ENCODE assay signal across 8 cellular contexts in the genomic region with DNA sequence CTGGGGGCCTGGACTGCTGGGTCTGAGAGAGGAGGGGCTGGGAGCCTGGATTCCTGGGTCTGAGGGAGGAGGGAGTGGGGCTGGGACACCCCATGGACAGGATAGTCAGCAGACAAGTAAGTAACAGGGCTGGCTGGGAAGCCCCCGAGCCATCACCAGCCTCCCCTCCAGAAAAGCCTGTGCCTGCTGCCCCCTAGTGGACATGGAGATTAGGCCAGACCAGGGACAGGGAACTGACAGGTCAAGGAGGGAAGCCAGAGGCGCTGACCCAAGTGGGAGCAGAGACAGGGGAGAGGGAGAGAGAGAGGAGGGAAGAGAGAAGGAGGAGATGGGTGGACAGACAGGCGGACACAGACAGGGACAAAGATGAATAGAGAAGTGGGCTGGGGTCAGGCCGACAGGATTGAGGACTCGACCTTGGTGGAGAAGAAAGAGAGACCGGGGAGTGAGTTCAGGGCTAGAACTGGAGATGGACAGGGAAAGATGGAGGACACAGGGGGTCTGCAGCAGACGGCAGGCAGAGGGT. TPM values are rescaled to one million over a fixed set of nuclear protein-coding genes. Genes with fewer than 3 reads are reported as not detected.
DNase-seq lines count a peak whose midpoint lies in the region; ATAC-seq and TF ChIP-seq lines count a peak whose summit lies in the region.

No MANE protein-coding gene starts in this region.

- peak; percentile 86 for TF ChIP-seq CTCF in AG10803 (conservative IDR thresholded peaks at IDR 0.05; ENCODE audit: low read length)

- no peak for ATAC-seq in HG03095 (IDR thresholded peaks at IDR 0.05; ENCODE audit: unreplicated experiment)

- DNase-seq in AG10803 (ENCODE audit: low read depth) = peak; percentile 42
- peak; percentile 95 for DNase-seq in GM19240 (ENCODE audit: insufficient read length, low spot score)
- peak; percentile 72 to 88 for DNase-seq in NCI-H526 (lab: John Stamatoyannopoulos, UW)
- DNase-seq in activated CD4-positive, alpha-beta T cell treated with anti-CD3 and anti-CD28 coated beads, Interleukin-2, amount 50 U/mL, for 24 hours (ENCODE audit: low read depth in 1 of 2, low spot score in 1 of 2) = peak; percentile 56 to 63
- DNase-seq in dermis blood vessel endothelial cell = peak; percentile 78
- DNase-seq in medulla oblongata (ENCODE audit: extremely low spot score) = peak; percentile 78
- DNase-seq in stimulated activated CD8-positive, alpha-beta memory T cell treated with anti-CD3 and anti-CD28 coated beads, Interleukin-4, amount 100 ng/mL, for 4 hours (ENCODE audit: low read depth in 2 of 2, low spot score in 1 of 2) = peak; percentile 55 to 69

- no peak overlapping the region for H3K4me3 ChIP-seq in AG10803 (ENCODE audit: low read length)

RNA-seq across cellular contexts. Expression of gene ERFL, which starts 6.7 kb away (rescaled TPM):
- total RNA-seq in dermis blood vessel endothelial cell = not detected in 2 replicates

RNA-seq across cellular contexts. Expression of gene RABAC1, which starts 24.2 kb away (rescaled TPM):
- 73.9 and 132 TPM in 2 replicates for total RNA-seq in dermis blood vessel endothelial cell

RNA-seq across cellular contexts. Expression of gene ARHGEF1, which starts 51.9 kb away (rescaled TPM):
- 53.8 and 69.4 TPM in 2 replicates for total RNA-seq in dermis blood vessel endothelial cell

RNA-seq across cellular contexts. Expression of gene CD79A, which starts 57.8 kb away (rescaled TPM):
- 0.09 and 0.34 TPM in 2 replicates for total RNA-seq in dermis blood vessel endothelial cell

RNA-seq across cellular contexts. Expression of gene ATP1A3, which starts 59.1 kb away (rescaled TPM):
- under 0.01 and 0.05 TPM in 2 replicates for total RNA-seq in dermis blood vessel endothelial cell

Comparison
In these comparisons a context has a peak if more than half of its experiments do, and no peak if none do; other contexts are left out.
1. DNase-seq: peak in every context shown above with its lines; median percentile 95 in GM19240; 80 in NCI-H526; 78 in dermis blood vessel endothelial cell; 78 in medulla oblongata; 62 in stimulated activated CD8-positive, alpha-beta memory T cell treated with anti-CD3 and anti-CD28 coated beads, Interleukin-4, amount 100 ng/mL, for 4 hours; 60 in activated CD4-positive, alpha-beta T cell treated with anti-CD3 and anti-CD28 coated beads, Interleukin-2, amount 50 U/mL, for 24 hours; 42 in AG10803.